ENCODE assay signal across 1 cellular context in the genomic region with DNA sequence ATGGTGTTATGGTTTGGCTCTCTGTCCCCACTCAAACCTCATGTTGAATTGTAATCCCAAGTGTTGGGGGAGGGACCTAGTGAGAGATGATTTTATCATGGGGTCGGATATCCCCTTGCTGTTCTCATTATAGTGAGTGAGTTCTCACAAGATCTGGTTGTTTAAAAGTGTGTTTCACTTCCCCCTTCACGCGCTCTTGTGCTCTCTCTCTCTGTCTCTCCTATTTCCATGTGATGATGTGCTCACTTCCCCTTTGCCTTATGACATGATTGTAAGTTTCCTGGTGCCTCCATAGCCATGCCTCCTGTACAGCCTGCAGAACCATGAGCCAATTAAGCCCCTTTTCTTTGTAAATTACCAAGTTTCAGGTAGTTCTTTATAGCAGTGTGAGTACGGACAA.
TF ChIP-seq lines count a peak whose summit lies in the region.

No MANE protein-coding gene starts in this region.

TF ChIP-seq in GM12878, 131 proteins besides CTCF, POLR2A, EP300 and RAD21 (continued from another document and continues in another):
- TF ChIP-seq, protein P1, sequence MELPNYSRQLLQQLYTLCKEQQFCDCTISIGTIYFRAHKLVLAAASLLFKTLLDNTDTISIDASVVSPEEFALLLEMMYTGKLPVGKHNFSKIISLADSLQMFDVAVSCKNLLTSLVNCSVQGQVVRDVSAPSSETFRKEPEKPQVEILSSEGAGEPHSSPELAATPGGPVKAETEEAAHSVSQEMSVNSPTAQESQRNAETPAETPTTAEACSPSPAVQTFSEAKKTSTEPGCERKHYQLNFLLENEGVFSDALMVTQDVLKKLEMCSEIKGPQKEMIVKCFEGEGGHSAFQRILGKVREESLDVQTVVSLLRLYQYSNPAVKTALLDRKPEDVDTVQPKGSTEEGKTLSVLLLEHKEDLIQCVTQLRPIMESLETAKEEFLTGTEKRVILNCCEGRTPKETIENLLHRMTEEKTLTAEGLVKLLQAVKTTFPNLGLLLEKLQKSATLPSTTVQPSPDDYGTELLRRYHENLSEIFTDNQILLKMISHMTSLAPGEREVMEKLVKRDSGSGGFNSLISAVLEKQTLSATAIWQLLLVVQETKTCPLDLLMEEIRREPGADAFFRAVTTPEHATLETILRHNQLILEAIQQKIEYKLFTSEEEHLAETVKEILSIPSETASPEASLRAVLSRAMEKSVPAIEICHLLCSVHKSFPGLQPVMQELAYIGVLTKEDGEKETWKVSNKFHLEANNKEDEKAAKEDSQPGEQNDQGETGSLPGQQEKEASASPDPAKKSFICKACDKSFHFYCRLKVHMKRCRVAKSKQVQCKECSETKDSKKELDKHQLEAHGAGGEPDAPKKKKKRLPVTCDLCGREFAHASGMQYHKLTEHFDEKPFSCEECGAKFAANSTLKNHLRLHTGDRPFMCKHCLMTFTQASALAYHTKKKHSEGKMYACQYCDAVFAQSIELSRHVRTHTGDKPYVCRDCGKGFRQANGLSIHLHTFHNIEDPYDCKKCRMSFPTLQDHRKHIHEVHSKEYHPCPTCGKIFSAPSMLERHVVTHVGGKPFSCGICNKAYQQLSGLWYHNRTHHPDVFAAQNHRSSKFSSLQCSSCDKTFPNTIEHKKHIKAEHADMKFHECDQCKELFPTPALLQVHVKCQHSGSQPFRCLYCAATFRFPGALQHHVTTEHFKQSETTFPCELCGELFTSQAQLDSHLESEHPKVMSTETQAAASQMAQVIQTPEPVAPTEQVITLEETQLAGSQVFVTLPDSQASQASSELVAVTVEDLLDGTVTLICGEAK (IDR thresholded peaks at IDR 0.05; ENCODE audit: borderline replicate concordance), result peak; percentile 25; the same call in 1 of the 2 replicates
- TF ChIP-seq, protein P2, sequence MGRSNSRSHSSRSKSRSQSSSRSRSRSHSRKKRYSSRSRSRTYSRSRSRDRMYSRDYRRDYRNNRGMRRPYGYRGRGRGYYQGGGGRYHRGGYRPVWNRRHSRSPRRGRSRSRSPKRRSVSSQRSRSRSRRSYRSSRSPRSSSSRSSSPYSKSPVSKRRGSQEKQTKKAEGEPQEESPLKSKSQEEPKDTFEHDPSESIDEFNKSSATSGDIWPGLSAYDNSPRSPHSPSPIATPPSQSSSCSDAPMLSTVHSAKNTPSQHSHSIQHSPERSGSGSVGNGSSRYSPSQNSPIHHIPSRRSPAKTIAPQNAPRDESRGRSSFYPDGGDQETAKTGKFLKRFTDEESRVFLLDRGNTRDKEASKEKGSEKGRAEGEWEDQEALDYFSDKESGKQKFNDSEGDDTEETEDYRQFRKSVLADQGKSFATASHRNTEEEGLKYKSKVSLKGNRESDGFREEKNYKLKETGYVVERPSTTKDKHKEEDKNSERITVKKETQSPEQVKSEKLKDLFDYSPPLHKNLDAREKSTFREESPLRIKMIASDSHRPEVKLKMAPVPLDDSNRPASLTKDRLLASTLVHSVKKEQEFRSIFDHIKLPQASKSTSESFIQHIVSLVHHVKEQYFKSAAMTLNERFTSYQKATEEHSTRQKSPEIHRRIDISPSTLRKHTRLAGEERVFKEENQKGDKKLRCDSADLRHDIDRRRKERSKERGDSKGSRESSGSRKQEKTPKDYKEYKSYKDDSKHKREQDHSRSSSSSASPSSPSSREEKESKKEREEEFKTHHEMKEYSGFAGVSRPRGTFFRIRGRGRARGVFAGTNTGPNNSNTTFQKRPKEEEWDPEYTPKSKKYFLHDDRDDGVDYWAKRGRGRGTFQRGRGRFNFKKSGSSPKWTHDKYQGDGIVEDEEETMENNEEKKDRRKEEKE (IDR thresholded peaks at IDR 0.05), result no peak
- TF ChIP-seq, protein P3, sequence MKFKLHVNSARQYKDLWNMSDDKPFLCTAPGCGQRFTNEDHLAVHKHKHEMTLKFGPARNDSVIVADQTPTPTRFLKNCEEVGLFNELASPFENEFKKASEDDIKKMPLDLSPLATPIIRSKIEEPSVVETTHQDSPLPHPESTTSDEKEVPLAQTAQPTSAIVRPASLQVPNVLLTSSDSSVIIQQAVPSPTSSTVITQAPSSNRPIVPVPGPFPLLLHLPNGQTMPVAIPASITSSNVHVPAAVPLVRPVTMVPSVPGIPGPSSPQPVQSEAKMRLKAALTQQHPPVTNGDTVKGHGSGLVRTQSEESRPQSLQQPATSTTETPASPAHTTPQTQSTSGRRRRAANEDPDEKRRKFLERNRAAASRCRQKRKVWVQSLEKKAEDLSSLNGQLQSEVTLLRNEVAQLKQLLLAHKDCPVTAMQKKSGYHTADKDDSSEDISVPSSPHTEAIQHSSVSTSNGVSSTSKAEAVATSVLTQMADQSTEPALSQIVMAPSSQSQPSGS (IDR thresholded peaks at IDR 0.05; ENCODE audit: low read length), result peak; percentile 41; the same call in 1 of the 2 replicates
- TF ChIP-seq POLR2AphosphoS5 (IDR thresholded peaks at IDR 0.05; ENCODE audit: low read length), result no peak
- TF ChIP-seq ZNF274 (IDR thresholded peaks at IDR 0.05; ENCODE audit: insufficient read depth, insufficient read length), result no peak
- no peak for TF ChIP-seq BMI1 (IDR thresholded peaks at IDR 0.05; ENCODE audit: borderline replicate concordance)
- no peak for TF ChIP-seq ZNF622 (IDR thresholded peaks at IDR 0.05)
- no peak for TF ChIP-seq YBX1 (IDR thresholded peaks at IDR 0.05)
- TF ChIP-seq TCF3 (IDR thresholded peaks at IDR 0.05; ENCODE audit: borderline replicate concordance, insufficient read depth, low read depth, low read length), result no peak
- TF ChIP-seq RAD51 (IDR thresholded peaks at IDR 0.05), result no peak
- TF ChIP-seq NFXL1 (IDR thresholded peaks at IDR 0.05; ENCODE audit: borderline replicate concordance), result no peak
- no peak for TF ChIP-seq FOS (IDR thresholded peaks at IDR 0.05; ENCODE audit: borderline replicate concordance, extremely low read depth, insufficient read length)
- TF ChIP-seq SREBF2 (IDR thresholded peaks at IDR 0.05; ENCODE audit: low read length), result no peak
- no peak for TF ChIP-seq KLF5 (IDR thresholded peaks at IDR 0.05; ENCODE audit: partially characterized antibody)
- no peak for TF ChIP-seq JUND (IDR thresholded peaks at IDR 0.05; ENCODE audit: low read depth, low read length)
- no peak for TF ChIP-seq MYC (IDR thresholded peaks at IDR 0.05; ENCODE audit: insufficient read depth, insufficient read length, insufficient replicate concordance, low read length, severe bottlenecking)
- no peak for TF ChIP-seq CBFB (IDR thresholded peaks at IDR 0.05; ENCODE audit: low read depth)
- TF ChIP-seq, protein P4, sequence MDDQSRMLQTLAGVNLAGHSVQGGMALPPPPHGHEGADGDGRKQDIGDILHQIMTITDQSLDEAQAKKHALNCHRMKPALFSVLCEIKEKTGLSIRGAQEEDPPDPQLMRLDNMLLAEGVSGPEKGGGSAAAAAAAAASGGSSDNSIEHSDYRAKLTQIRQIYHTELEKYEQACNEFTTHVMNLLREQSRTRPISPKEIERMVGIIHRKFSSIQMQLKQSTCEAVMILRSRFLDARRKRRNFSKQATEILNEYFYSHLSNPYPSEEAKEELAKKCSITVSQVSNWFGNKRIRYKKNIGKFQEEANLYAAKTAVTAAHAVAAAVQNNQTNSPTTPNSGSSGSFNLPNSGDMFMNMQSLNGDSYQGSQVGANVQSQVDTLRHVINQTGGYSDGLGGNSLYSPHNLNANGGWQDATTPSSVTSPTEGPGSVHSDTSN (IDR thresholded peaks at IDR 0.05; ENCODE audit: insufficient replicate concordance, low read depth, low read length), result no peak
- TF ChIP-seq, protein P5, sequence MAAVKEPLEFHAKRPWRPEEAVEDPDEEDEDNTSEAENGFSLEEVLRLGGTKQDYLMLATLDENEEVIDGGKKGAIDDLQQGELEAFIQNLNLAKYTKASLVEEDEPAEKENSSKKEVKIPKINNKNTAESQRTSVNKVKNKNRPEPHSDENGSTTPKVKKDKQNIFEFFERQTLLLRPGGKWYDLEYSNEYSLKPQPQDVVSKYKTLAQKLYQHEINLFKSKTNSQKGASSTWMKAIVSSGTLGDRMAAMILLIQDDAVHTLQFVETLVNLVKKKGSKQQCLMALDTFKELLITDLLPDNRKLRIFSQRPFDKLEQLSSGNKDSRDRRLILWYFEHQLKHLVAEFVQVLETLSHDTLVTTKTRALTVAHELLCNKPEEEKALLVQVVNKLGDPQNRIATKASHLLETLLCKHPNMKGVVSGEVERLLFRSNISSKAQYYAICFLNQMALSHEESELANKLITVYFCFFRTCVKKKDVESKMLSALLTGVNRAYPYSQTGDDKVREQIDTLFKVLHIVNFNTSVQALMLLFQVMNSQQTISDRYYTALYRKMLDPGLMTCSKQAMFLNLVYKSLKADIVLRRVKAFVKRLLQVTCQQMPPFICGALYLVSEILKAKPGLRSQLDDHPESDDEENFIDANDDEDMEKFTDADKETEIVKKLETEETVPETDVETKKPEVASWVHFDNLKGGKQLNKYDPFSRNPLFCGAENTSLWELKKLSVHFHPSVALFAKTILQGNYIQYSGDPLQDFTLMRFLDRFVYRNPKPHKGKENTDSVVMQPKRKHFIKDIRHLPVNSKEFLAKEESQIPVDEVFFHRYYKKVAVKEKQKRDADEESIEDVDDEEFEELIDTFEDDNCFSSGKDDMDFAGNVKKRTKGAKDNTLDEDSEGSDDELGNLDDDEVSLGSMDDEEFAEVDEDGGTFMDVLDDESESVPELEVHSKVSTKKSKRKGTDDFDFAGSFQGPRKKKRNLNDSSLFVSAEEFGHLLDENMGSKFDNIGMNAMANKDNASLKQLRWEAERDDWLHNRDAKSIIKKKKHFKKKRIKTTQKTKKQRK (IDR thresholded peaks at IDR 0.05; ENCODE audit: low read depth, low read length), result no peak
- TF ChIP-seq KAT2A (conservative IDR thresholded peaks at IDR 0.05; ENCODE audit: control insufficient read depth, low read depth, low read length), result no peak
- no peak for TF ChIP-seq CBX3 (IDR thresholded peaks at IDR 0.05; ENCODE audit: borderline replicate concordance, low read depth)
- TF ChIP-seq POU2F2 (IDR thresholded peaks at IDR 0.05; ENCODE audit: borderline replicate concordance, low read depth, low read length), result no peak
- TF ChIP-seq, protein P6, sequence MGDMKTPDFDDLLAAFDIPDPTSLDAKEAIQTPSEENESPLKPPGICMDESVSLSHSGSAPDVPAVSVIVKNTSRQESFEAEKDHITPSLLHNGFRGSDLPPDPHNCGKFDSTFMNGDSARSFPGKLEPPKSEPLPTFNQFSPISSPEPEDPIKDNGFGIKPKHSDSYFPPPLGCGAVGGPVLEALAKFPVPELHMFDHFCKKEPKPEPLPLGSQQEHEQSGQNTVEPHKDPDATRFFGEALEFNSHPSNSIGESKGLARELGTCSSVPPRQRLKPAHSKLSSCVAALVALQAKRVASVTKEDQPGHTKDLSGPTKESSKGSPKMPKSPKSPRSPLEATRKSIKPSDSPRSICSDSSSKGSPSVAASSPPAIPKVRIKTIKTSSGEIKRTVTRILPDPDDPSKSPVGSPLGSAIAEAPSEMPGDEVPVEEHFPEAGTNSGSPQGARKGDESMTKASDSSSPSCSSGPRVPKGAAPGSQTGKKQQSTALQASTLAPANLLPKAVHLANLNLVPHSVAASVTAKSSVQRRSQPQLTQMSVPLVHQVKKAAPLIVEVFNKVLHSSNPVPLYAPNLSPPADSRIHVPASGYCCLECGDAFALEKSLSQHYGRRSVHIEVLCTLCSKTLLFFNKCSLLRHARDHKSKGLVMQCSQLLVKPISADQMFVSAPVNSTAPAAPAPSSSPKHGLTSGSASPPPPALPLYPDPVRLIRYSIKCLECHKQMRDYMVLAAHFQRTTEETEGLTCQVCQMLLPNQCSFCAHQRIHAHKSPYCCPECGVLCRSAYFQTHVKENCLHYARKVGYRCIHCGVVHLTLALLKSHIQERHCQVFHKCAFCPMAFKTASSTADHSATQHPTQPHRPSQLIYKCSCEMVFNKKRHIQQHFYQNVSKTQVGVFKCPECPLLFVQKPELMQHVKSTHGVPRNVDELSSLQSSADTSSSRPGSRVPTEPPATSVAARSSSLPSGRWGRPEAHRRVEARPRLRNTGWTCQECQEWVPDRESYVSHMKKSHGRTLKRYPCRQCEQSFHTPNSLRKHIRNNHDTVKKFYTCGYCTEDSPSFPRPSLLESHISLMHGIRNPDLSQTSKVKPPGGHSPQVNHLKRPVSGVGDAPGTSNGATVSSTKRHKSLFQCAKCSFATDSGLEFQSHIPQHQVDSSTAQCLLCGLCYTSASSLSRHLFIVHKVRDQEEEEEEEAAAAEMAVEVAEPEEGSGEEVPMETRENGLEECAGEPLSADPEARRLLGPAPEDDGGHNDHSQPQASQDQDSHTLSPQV (IDR thresholded peaks at IDR 0.05), result no peak
- TF ChIP-seq, protein P7, sequence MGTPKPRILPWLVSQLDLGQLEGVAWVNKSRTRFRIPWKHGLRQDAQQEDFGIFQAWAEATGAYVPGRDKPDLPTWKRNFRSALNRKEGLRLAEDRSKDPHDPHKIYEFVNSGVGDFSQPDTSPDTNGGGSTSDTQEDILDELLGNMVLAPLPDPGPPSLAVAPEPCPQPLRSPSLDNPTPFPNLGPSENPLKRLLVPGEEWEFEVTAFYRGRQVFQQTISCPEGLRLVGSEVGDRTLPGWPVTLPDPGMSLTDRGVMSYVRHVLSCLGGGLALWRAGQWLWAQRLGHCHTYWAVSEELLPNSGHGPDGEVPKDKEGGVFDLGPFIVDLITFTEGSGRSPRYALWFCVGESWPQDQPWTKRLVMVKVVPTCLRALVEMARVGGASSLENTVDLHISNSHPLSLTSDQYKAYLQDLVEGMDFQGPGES (IDR thresholded peaks at IDR 0.05), result no peak
- no peak for TF ChIP-seq RCOR1 (conservative IDR thresholded peaks at IDR 0.05; ENCODE audit: low read depth, low read length)
- peak; percentile 47; the same call in 1 of the 2 replicates for TF ChIP-seq EED (IDR thresholded peaks at IDR 0.05; ENCODE audit: low read depth)
- no peak for TF ChIP-seq SMARCA5 (IDR thresholded peaks at IDR 0.05)
- TF ChIP-seq, protein P8, sequence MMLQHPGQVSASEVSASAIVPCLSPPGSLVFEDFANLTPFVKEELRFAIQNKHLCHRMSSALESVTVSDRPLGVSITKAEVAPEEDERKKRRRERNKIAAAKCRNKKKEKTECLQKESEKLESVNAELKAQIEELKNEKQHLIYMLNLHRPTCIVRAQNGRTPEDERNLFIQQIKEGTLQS (IDR thresholded peaks at IDR 0.05; ENCODE audit: borderline replicate concordance, extremely low read depth, low read depth, low read length), result no peak
- TF ChIP-seq WRNIP1 (IDR thresholded peaks at IDR 0.05; ENCODE audit: borderline replicate concordance, low read depth, low read length), result no peak
- no peak for TF ChIP-seq ZSCAN29 (IDR thresholded peaks at IDR 0.05)
- peak; percentile 31 for TF ChIP-seq MEF2B (IDR thresholded peaks at IDR 0.05; ENCODE audit: partially characterized antibody, poor library complexity, severe bottlenecking)
- TF ChIP-seq SIX5 (IDR thresholded peaks at IDR 0.05; ENCODE audit: low read depth, low read length, severe bottlenecking), result no peak
- TF ChIP-seq EGR1 (IDR thresholded peaks at IDR 0.05; ENCODE audit: borderline replicate concordance in 1 of 2, low read depth in 2 of 2, low read length in 2 of 2), result no peak
- TF ChIP-seq, protein P9, sequence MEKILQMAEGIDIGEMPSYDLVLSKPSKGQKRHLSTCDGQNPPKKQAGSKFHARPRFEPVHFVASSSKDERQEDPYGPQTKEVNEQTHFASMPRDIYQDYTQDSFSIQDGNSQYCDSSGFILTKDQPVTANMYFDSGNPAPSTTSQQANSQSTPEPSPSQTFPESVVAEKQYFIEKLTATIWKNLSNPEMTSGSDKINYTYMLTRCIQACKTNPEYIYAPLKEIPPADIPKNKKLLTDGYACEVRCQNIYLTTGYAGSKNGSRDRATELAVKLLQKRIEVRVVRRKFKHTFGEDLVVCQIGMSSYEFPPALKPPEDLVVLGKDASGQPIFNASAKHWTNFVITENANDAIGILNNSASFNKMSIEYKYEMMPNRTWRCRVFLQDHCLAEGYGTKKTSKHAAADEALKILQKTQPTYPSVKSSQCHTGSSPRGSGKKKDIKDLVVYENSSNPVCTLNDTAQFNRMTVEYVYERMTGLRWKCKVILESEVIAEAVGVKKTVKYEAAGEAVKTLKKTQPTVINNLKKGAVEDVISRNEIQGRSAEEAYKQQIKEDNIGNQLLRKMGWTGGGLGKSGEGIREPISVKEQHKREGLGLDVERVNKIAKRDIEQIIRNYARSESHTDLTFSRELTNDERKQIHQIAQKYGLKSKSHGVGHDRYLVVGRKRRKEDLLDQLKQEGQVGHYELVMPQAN (conservative IDR thresholded peaks at IDR 0.05), result no peak
- no peak for TF ChIP-seq PML (IDR thresholded peaks at IDR 0.05; ENCODE audit: low read length)
- no peak for TF ChIP-seq ZNF217 (IDR thresholded peaks at IDR 0.05)
